Comparison of ENCODE assay signal across 8 cellular contexts in genomic region chr17:31009036-31009702, GRCh38. TPM values are rescaled to one million over a fixed set of nuclear protein-coding genes. Genes with fewer than 3 reads are reported as not detected.
DNase-seq lines count a peak whose midpoint lies in the region; ATAC-seq, FAIRE-seq and TF ChIP-seq lines count a peak whose summit lies in the region.
"Not testable (repeated sequence)": the region's sequence is repeated elsewhere in the genome, so short reads cannot be mapped to it uniquely, and the experiment has no call there.

No MANE protein-coding gene starts in this region.

- peak; percentile 15 for ATAC-seq in lung (ENCODE audit: insufficient read depth, low FRiP score)

- not testable (repeated sequence) for DNase-seq in GM12865 (ENCODE audit: low read depth); lung (ENCODE audit: low spot score)
- DNase-seq in NCI-H82 (lab: John Stamatoyannopoulos, UW) (peak; percentile 28), activated T-cell treated with anti-CD3 and anti-CD28 coated beads for 48 hours (ENCODE audit: low read depth) (peak; percentile 4), bronchial epithelial cell (ENCODE audit: low read depth) (peak; percentile 8), globus pallidus (ENCODE audit: low spot score) (peak; percentile 16)

- not testable (repeated sequence) for TF ChIP-seq CTCF in GM12865 (IDR thresholded peaks at IDR 0.05; ENCODE audit: insufficient read depth, low read depth, low read length, missing control alignments); bronchial epithelial cell (IDR thresholded peaks at IDR 0.05; ENCODE audit: insufficient read depth, low read length, severe bottlenecking); lung (IDR thresholded peaks at IDR 0.05; ENCODE audit: control extremely low read depth, extremely low read depth)

- not testable (repeated sequence) for H3K27me3 ChIP-seq in bronchial epithelial cell (ENCODE audit: control insufficient read depth, insufficient read depth, low read length); lung (ENCODE audit: control insufficient read depth, insufficient read depth); skeletal muscle tissue (ENCODE audit: control insufficient read depth in 3 of 3, insufficient read depth in 3 of 3, low read length in 3 of 3)

- not testable (repeated sequence) for H3K4me1 ChIP-seq in lung (ENCODE audit: control insufficient read depth in 2 of 2, insufficient read depth in 2 of 2, low read length in 2 of 2); skeletal muscle tissue (ENCODE audit: control insufficient read depth in 3 of 3, insufficient read depth in 3 of 3, low read length in 3 of 3); urinary bladder (ENCODE audit: insufficient read depth)

- peak overlapping the region; percentile 22 to 74 (median 59) for H3K9ac ChIP-seq in skeletal muscle tissue (ENCODE audit: low read depth in 1 of 3, low read length in 3 of 3)

- FAIRE-seq in bronchial epithelial cell (lab: Jason Lieb, UNC): not testable (repeated sequence)

- H3K27ac ChIP-seq in lung (ENCODE audit: low read depth in 1 of 2, low read length in 1 of 2) (peak overlapping the region; percentile 55 to 80), skeletal muscle tissue (ENCODE audit: low read depth, low read length) (peak overlapping the region; percentile 44), urinary bladder (ENCODE audit: low read depth) (peak overlapping the region; percentile 92)

- H3K36me3 ChIP-seq in bronchial epithelial cell (ENCODE audit: control insufficient read depth, insufficient read depth, low read length); lung (ENCODE audit: control insufficient read depth in 2 of 2, insufficient read depth in 2 of 2, low read length in 2 of 2); skeletal muscle tissue (ENCODE audit: control insufficient read depth in 3 of 3, insufficient read depth in 3 of 3, low read length in 3 of 3); urinary bladder (ENCODE audit: insufficient read depth): not testable (repeated sequence)

- WGBS in lung, 2 donors: 14 to 26% methylated on average over 33 of the region's 34 CpGs
- 11% methylated on average over 33 of the region's 34 CpGs for WGBS in urinary bladder

- peak overlapping the region; percentile 65 for H3K4me3 ChIP-seq in GM12865 (ENCODE audit: low read depth, low read length)
- peak overlapping the region; percentile 60 for H3K4me3 ChIP-seq in bronchial epithelial cell (ENCODE audit: low read depth, low read length)
- H3K4me3 ChIP-seq in lung: peak overlapping the region; percentile 71
- peak overlapping the region; percentile 63 to 67 (median 64) for H3K4me3 ChIP-seq in skeletal muscle tissue (ENCODE audit: low read length in 3 of 3)
- H3K4me3 ChIP-seq in urinary bladder (ENCODE audit: low read depth, low read length): peak overlapping the region; percentile 52

- H3K9me3 ChIP-seq in lung (ENCODE audit: control insufficient read depth in 2 of 2, insufficient read depth in 1 of 2, low read length in 1 of 2); skeletal muscle tissue (ENCODE audit: control insufficient read depth in 3 of 3, low read length in 3 of 3): not testable (repeated sequence)

RNA-seq across cellular contexts. Expression of gene RNF135, which starts 38.3 kb away (rescaled TPM):
- total RNA-seq in bronchial epithelial cell (9.2 and 17.8 TPM in 2 replicates), lung (10 to 100 TPM; 11.1 to 42.1 TPM), skeletal muscle tissue (5.2 TPM), urinary bladder (10.1 TPM)
- polyA plus RNA-seq in lung (10 to 100 TPM; 22.1 to 23.8 TPM), urinary bladder (17.1 TPM)
